ENCODE assay signal across 28 cellular contexts in the genomic region with DNA sequence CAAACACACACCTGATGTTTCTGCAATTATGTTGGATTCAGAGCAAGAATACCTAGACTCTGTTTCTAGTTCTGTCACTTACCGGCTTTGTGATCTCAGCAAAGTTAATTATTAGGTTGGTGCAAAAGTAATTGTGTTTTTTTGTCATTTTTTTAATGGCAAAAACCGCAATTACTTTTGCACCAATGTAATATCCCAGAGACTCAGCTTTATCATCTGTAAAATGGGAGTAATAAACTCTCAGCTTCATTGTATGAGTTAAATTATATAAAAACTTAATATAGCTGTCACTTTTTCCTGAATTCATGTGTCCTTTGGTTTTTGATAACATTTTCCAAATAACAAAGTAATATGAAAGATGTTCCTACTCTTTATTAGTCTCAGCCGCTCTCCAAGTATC.
"Had no signal": no experiment of that assay in that cellular context is flagged by ENCODE, and none has a peak within 500 bp of the region (broad histone marks: within the 10 kb centered on the region; RNA-seq: fewer than 3 reads in every experiment).

No MANE protein-coding gene starts in this region.

- H3K36me3 ChIP-seq: SJSA1 had no signal

- H3K9ac ChIP-seq: SK-N-SH had no signal

- H3K27me3 ChIP-seq: SJSA1 had no signal

- H3K9me3 ChIP-seq: SJSA1, SK-N-SH had no signal

- H3K4me2 ChIP-seq: PC-9, SK-N-SH had no signal

- H3K4me3 ChIP-seq: PC-9, SJSA1 had no signal

- DNase-seq: Karpas-422, MM.1S, MV-4-11, NCI-H1092, NCI-H1105, NCI-H1417 treated with DMSO at 0.1 percent for 48 hours, NCI-H1436 treated with DMSO at 0.1 percent for 48 hours, NCI-H1694 treated with DMSO at 0.1 percent for 48 hours, NCI-H187 treated with DMSO at 0.1 percent for 48 hours, NCI-H2029, NCI-H2081, NCI-H2171 treated with DMSO at 0.1 percent for 48 hours, NCI-H2227 treated with DMSO at 0.1 percent for 48 hours, NCI-H345, NCI-H446, NCI-H510A treated with DMSO at 0.1 percent for 48 hours, NCI-H524 treated with DMSO at 0.1 percent for 48 hours, NCI-H526 treated with DMSO at 0.1 percent for 48 hours, NCI-H774, PC-9, SHP77 treated with DMSO at 0.1 percent for 48 hours, SK-N-SH, SW 1271 had no signal

- H3K27ac ChIP-seq: PC-9, RWPE1, SJSA1 had no signal

- FAIRE-seq: RCC 7860 had no signal

- ATAC-seq: Panc1, Right ventricle myocardium inferior had no signal

- H2AFZ ChIP-seq: PC-9 had no signal
